8 cellular contexts compared by ENCODE assay signal in the genomic region with DNA sequence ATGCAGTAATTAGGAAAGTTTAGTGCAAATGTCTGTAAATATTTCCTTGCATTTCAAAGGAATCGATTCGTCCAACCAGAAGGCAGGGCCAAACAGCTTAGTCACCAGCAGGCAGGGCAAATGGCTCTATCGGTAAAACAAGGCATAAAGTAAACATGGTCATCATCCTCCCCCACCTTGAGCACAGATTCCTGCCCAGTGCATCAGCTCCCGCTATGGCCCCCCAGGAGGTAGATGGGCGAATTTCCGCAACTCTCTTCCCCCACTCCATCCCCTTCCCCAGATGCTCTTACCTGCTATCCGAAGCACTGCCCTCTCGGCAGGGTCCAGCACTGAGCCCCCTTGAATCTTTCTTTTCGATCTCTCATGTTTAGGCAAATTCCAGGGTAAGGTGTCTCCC.
DNase-seq lines count a peak whose midpoint lies in the region; ATAC-seq and TF ChIP-seq lines count a peak whose summit lies in the region.

No MANE protein-coding gene starts in this region.

- H3K36me3 Mint-ChIP-seq in Calu3 (ENCODE audit: insufficient read depth, unreplicated experiment) (peaks cover 26% of the 10 kb centered on the region), nephron (ENCODE audit: low read depth) (no peaks in the 10 kb centered on the region)

- H3K9me3 Mint-ChIP-seq in Calu3 (ENCODE audit: low read depth, unreplicated experiment) (no peaks in the 10 kb centered on the region), nephron (no peaks in the 10 kb centered on the region)

- intact Hi-C loops in Calu3 (cut with micrococcal nuclease; ENCODE audit: unreplicated experiment) = loop anchor here (2.0 kb wide), 1 partner anchor 142 kb away; no protein-coding TSS in a partner anchor

- no TSS peak for BruUV-seq in Calu3 (replicated peaks; lab: Mats Ljungman, UMichigan)

- CTCF ChIA-PET in Calu3 (lab: Charles Lee) = interaction anchor here (0.6 to 2.9 kb wide), 30 partner anchors 10 to 214 kb away, joined by 3 to 16 read pairs (median 4); a partner anchor contains a TSS

- H3K27me3 Mint-ChIP-seq in Calu3 (ENCODE audit: unreplicated experiment) (no peaks in the 10 kb centered on the region), nephron (ENCODE audit: low read depth) (peaks cover 11% of the 10 kb centered on the region)

- ATAC-seq in esophagus mucosa (peak; percentile 15), HG03460 (IDR thresholded peaks at IDR 0.05; ENCODE audit: unreplicated experiment) (no peak), HG02973 (IDR thresholded peaks at IDR 0.05; ENCODE audit: unreplicated experiment) (no peak)

- peak; percentile 44 for DNase-seq in Calu3
- DNase-seq in NCI-H69 (lab: John Stamatoyannopoulos, UW) = peak; percentile 68
- no peak for DNase-seq in GDM1 (lab: John Stamatoyannopoulos, UW)
- no peak for DNase-seq in COR-L47 (lab: John Stamatoyannopoulos, UW)

- H3K4me3 Mint-ChIP-seq in Calu3 (ENCODE audit: low read depth, unreplicated experiment) (peak overlapping the region; percentile 97), nephron (peak overlapping the region; percentile 84 to 94 (median 90))

- H3K27ac Mint-ChIP-seq in Calu3 (ENCODE audit: unreplicated experiment) = peak overlapping the region; percentile 91
- H3K27ac Mint-ChIP-seq in nephron = peak overlapping the region; percentile 50 to 74 (median 70)

- peaks cover 46% of the 10 kb centered on the region for H3K4me1 Mint-ChIP-seq in Calu3 (ENCODE audit: low read depth, unreplicated experiment)
- peaks cover 26% of the 10 kb centered on the region for H3K4me1 Mint-ChIP-seq in nephron

- TF ChIP-seq CTCF in Calu3 (IDR thresholded peaks at IDR 0.05; ENCODE audit: unreplicated experiment) (no peak), nephron (IDR thresholded peaks at IDR 0.05; ENCODE audit: unreplicated experiment in 3 of 3) (no peak)

Comparison
In these comparisons a context has a peak if more than half of its experiments do, and no peak if none do; other contexts are left out.
1. DNase-seq: peak in Calu3 (single experiment) and NCI-H69 (single experiment); none in GDM1 (single experiment) and COR-L47 (single experiment).